In the genomic region with DNA sequence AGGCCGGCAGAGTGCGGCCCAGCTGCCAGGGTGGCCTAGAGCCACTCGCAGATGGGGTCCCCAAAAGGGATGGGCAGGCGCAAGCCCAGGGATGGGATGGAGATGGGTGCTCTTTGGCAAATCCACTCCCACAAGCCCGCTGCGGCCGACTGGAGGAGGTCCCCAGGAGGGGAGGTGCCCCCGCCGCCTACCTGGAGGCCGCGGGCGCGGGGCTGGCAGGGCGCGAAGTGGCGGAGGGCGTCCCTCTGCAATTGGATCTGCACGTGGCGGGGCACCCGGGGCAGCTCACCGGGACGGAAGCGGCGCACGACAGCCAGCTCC, we compare ENCODE assay signal across 8 cellular contexts. TPM values are rescaled to one million over a fixed set of nuclear protein-coding genes. Genes with fewer than 3 reads are reported as not detected.
DNase-seq lines count a peak whose midpoint lies in the region; ATAC-seq and TF ChIP-seq lines count a peak whose summit lies in the region.

No MANE protein-coding gene starts in this region.

- H4K20me1 ChIP-seq in SU-DHL-6 (ENCODE audit: low read depth, low read length), result no peaks in the 10 kb centered on the region

- no peaks in the 10 kb centered on the region for H3K9me2 ChIP-seq in SU-DHL-6 (replicated peaks; ENCODE audit: insufficient read depth, low read length)

- TF ChIP-seq POLR2A in sigmoid colon (IDR thresholded peaks at IDR 0.05), result peak; percentile 91 to 96

- ATAC-seq in GM18868 (IDR thresholded peaks at IDR 0.05; ENCODE audit: unreplicated experiment), result peak; percentile 9
- peak; percentile 9 for ATAC-seq in HG02678 (IDR thresholded peaks at IDR 0.05; ENCODE audit: unreplicated experiment)

- TF ChIP-seq CTCF in SU-DHL-6 (IDR thresholded peaks at IDR 0.05; ENCODE audit: insufficient read depth, low read length, poor library complexity, severe bottlenecking), result no peak
- no peak for TF ChIP-seq CTCF in fibroblast of pulmonary artery (IDR thresholded peaks at IDR 0.05; ENCODE audit: low read length, missing control alignments)
- no peak for TF ChIP-seq CTCF in sigmoid colon (IDR thresholded peaks at IDR 0.05)

- 0 out of 2 replicates have a peak, but pooled peaks cover 5% of the 10 kb centered on the region for H3F3A ChIP-seq in SU-DHL-6 (ENCODE audit: insufficient read depth)

- peak in 1 of 4 donors; percentile 17 for TF ChIP-seq EP300 in sigmoid colon (IDR thresholded peaks at IDR 0.05)

- H2AFZ ChIP-seq in SU-DHL-6 (ENCODE audit: low read depth, low read length, severe bottlenecking), result peak overlapping the region; percentile 79

- H3K36me3 ChIP-seq in SU-DHL-6 (ENCODE audit: low read length), result peaks cover 5% of the 10 kb centered on the region; the same call in 1 of the 2 replicates
- peaks cover 0 to 16% (median 0%) of the 10 kb centered on the region in 4 donors for H3K36me3 ChIP-seq in sigmoid colon

- peak overlapping the region; percentile 74 for H3K4me2 ChIP-seq in SU-DHL-6 (ENCODE audit: low read depth, low read length, poor library complexity, severe bottlenecking)

- intact Hi-C loops in sigmoid colon (cut with DNase I), result loop anchor here (2.0 to 10.0 kb wide), 4 partner anchors 17 to 843 kb away; a partner anchor contains a TSS

- H3K79me2 ChIP-seq in SU-DHL-6 (ENCODE audit: insufficient read depth, low read length), result peaks cover 5% of the 10 kb centered on the region; the same call in 1 of the 2 replicates

- DNase-seq in fibroblast of pulmonary artery (ENCODE audit: low read depth) (no peak), sigmoid colon (no peak), GM19240 (ENCODE audit: insufficient read length, low spot score) (no peak), 8988T (no peak)
- DNase-seq in activated CD8-positive, alpha-beta memory T cell treated with anti-CD3 and anti-CD28 coated beads, Interleukin-2, amount 50 U/mL, for 4 hours, result no peak

- H3K9ac ChIP-seq in SU-DHL-6 (ENCODE audit: low read length), result peak overlapping the region; percentile 73

- H3K9me3 ChIP-seq in SU-DHL-6 (ENCODE audit: insufficient read depth, low read length) (no peaks in the 10 kb centered on the region), sigmoid colon (no peaks in the 10 kb centered on the region)

- H3K27me3 ChIP-seq in SU-DHL-6 (ENCODE audit: low read length), result no peaks in the 10 kb centered on the region
- H3K27me3 ChIP-seq in sigmoid colon, result no peaks in the 10 kb centered on the region

- peaks cover 0 to 34% (median 29%) of the 10 kb centered on the region in 4 donors for H3K4me1 ChIP-seq in sigmoid colon

- 0% methylated on average over 25 of the region's 25 CpGs for WGBS in sigmoid colon, 2 donors

- H3K4me3 ChIP-seq in SU-DHL-6 (ENCODE audit: insufficient read depth, low read length, poor library complexity, severe bottlenecking), result peak overlapping the region; percentile 69
- peak overlapping the region; percentile 67 for H3K4me3 ChIP-seq in fibroblast of pulmonary artery (replicated peaks; ENCODE audit: low read depth, low read length)
- peak overlapping the region; percentile 56 to 94 (median 71) for H3K4me3 ChIP-seq in sigmoid colon

- H3K27ac ChIP-seq in SU-DHL-6 (ENCODE audit: low read depth, low read length) (peak overlapping the region; percentile 59), sigmoid colon (peak overlapping the region; percentile 92 to 100 (median 100))

RNA-seq across cellular contexts. Expression of a gene that starts 0.7 kb away (rescaled TPM):
- 10 to 100 TPM in 1 of 4 donors, 1 to 10 TPM in 3; 4.5 to 10.7 (median 8.9) TPM for total RNA-seq in sigmoid colon
- 10 to 100 TPM in 1 of 3 donors, 1 to 10 TPM in 2; 2.5 to 12.9 (median 3.6) TPM for polyA plus RNA-seq in sigmoid colon

RNA-seq across cellular contexts. Expression of a gene that starts 4.7 kb away (rescaled TPM):
- 100 to 1,000 TPM in 2 of 4 donors, 10 to 100 TPM in 2; 75.9 to 118 (median 101) TPM for total RNA-seq in sigmoid colon
- polyA plus RNA-seq in sigmoid colon, result 10 to 100 TPM; 57.0 to 63.3 (median 61.9) TPM

RNA-seq across cellular contexts. Expression of a gene that starts 16.0 kb away (rescaled TPM):
- 10 to 100 TPM in 1 of 4 donors, 1 to 10 TPM in 3; 5.4 to 10.5 (median 6.1) TPM for total RNA-seq in sigmoid colon
- 10 to 100 TPM in 1 of 3 donors, 1 to 10 TPM in 2; 6.0 to 12.0 (median 6.5) TPM for polyA plus RNA-seq in sigmoid colon

RNA-seq across cellular contexts. Expression of a gene that starts 19.3 kb away (rescaled TPM):
- total RNA-seq in sigmoid colon, result 10 to 100 TPM; 38.3 to 71.5 (median 48.3) TPM
- 100 to 1,000 TPM in 1 of 3 donors, 10 to 100 TPM in 2; 69.1 to 137 (median 76.3) TPM for polyA plus RNA-seq in sigmoid colon

RNA-seq across cellular contexts. Expression of a gene that starts 50.8 kb away (rescaled TPM):
- 10 to 100 TPM; 18.1 to 38.8 (median 26.3) TPM for total RNA-seq in sigmoid colon
- 10 to 100 TPM in 1 of 3 donors, under 1 TPM in 2; 0.60 to 10.6 (median 0.92) TPM for polyA plus RNA-seq in sigmoid colon
